Comparison of ENCODE assay signal across 2 cellular contexts in the genomic region with DNA sequence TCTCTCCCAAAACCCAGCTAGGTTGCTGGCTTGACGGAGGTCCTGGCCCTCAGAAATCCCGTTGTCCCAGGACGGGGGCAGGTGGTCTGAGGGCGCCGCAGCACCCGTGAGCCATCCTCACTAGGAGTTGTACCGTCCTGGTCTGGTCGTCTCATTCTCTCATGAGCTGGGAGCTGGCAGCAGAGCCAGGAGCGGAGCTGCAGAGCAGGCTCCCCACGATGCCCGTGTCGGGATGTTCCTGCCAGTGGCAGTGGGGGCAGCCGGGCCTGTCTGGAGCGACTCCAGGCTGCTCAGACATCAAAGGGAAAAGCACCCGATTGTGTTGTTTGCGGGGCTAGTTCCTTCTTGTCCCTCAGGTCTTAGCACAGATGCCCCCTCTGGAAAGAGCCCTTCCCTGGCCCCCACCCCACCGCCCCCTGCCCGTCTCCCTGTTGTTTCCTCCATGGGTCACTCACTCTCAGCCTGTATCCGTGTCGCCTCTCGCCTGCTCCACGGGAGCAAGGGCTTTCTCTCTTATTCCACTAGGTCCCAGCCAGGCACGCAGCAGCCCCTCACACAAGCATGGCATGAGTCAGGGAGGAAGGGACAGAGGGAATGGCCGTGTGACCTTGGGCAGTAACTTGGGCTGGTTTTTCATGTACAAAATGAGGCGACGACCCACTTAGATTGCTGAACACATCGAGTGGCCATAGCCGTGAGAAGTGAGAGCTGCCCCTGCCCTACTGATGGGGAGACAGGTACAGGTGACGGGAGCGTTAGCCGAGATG.
TF ChIP-seq lines count a peak whose summit lies in the region.

No MANE protein-coding gene starts in this region.

TF ChIP-seq in WTC11, 78 proteins besides CTCF, POLR2A, EP300 and RAD21:
- TF ChIP-seq, protein P1, sequence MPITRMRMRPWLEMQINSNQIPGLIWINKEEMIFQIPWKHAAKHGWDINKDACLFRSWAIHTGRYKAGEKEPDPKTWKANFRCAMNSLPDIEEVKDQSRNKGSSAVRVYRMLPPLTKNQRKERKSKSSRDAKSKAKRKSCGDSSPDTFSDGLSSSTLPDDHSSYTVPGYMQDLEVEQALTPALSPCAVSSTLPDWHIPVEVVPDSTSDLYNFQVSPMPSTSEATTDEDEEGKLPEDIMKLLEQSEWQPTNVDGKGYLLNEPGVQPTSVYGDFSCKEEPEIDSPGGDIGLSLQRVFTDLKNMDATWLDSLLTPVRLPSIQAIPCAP (CRISPR knock-in tag; IDR thresholded peaks at IDR 0.05), result no peak
- TF ChIP-seq TP53 (CRISPR knock-in tag; IDR thresholded peaks at IDR 0.05) (no peak), ZNF121 (CRISPR knock-in tag; IDR thresholded peaks at IDR 0.05) (no peak)

TF ChIP-seq in K562, 482 proteins besides CTCF, POLR2A, EP300 and RAD21:
- no peak for TF ChIP-seq MTA1 (IDR thresholded peaks at IDR 0.05; ENCODE audit: borderline replicate concordance)
- peak; percentile 12; the same call in 1 of the 2 replicates for TF ChIP-seq POLR2G (IDR thresholded peaks at IDR 0.05; ENCODE audit: low read depth, low read length)
